8 cellular contexts compared by ENCODE assay signal in the genomic region with DNA sequence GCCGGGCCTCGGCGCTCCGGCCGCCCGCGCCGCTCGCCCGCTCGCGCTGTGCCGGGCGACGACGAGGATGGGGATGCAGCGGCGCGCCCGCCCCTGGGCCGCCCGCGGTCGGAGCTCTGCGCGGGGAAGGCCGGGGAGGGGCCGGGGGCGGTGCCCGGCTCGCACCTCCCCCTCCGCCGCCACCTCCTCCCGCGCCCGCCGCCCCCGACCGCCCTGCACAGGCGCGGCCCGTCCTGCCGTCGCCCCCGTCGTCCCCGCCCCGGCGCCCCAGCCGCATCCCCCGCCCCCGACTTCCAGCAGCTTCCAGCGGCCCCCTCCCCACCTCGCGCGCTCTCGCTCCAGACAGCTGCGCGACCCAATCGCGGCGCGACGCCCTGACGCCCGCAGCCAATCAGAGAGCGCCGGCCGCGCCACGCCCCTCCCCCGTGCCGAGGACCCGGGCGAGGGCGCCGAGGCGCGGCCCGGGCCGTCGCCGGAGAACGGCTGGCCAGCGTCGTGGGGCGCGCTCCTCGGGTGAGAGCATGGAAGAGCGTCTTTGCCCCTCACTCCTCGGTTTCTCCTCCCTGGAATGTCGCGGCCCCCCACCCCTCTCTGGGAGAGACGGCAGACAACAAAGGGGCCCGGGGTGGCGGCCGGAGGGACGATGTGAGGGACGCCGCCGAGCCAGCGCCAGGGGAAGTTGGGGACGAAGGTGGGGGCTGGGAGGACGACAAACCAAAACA. TPM values are rescaled to one million over a fixed set of nuclear protein-coding genes. Genes with fewer than 3 reads are reported as not detected.
DNase-seq lines count a peak whose midpoint lies in the region; ATAC-seq, FAIRE-seq and TF ChIP-seq lines count a peak whose summit lies in the region.

A gene with protein sequence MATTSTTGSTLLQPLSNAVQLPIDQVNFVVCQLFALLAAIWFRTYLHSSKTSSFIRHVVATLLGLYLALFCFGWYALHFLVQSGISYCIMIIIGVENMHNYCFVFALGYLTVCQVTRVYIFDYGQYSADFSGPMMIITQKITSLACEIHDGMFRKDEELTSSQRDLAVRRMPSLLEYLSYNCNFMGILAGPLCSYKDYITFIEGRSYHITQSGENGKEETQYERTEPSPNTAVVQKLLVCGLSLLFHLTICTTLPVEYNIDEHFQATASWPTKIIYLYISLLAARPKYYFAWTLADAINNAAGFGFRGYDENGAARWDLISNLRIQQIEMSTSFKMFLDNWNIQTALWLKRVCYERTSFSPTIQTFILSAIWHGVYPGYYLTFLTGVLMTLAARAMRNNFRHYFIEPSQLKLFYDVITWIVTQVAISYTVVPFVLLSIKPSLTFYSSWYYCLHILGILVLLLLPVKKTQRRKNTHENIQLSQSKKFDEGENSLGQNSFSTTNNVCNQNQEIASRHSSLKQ (minus strand): TSS at position 69 of the 722 bp plus-strand sequence. CDS start 70 bp downstream, outside the sequence.

- no peak within 1 kb of the TSS for H4K91ac ChIP-seq in neuronal stem cell (ENCODE audit: low read depth, low read length, poor library complexity)

- H2AFZ ChIP-seq in DND-41 (ENCODE audit: low read depth, low read length): peak within 1 kb of the TSS; percentile 95
- peak within 1 kb of the TSS; percentile 87 for H2AFZ ChIP-seq in GM23248
- H2AFZ ChIP-seq in neuronal stem cell (ENCODE audit: low read length): peak within 1 kb of the TSS; percentile 93

- H3K79me1 ChIP-seq in neuronal stem cell (ENCODE audit: low read depth, low read length): peaks cover 5% of the 10 kb centered on the region

- H3K4me2 ChIP-seq in DND-41 (ENCODE audit: insufficient read depth, low read length) (peak within 1 kb of the TSS; percentile 84), GM23248 (ENCODE audit: unreplicated experiment) (peak within 1 kb of the TSS; percentile 93), neuronal stem cell (ENCODE audit: insufficient read depth, low read length, poor library complexity, severe bottlenecking) (peak within 1 kb of the TSS; percentile 93)

- H3K23ac ChIP-seq in neuronal stem cell (ENCODE audit: low read depth, low read length, poor library complexity): peak within 1 kb of the TSS; percentile 98

- peak within 1 kb of the TSS; percentile 55 for H2BK15ac ChIP-seq in neuronal stem cell (ENCODE audit: low read length)

- H3K79me2 ChIP-seq in DND-41 (ENCODE audit: insufficient read depth, low read length) (peaks cover 54% of the 10 kb centered on the region), GM23248 (ENCODE audit: insufficient read depth) (peaks cover 44% of the 10 kb centered on the region)

- H2AK5ac ChIP-seq in neuronal stem cell (ENCODE audit: low read depth, low read length): peak within 1 kb of the TSS; percentile 88

- H3F3A ChIP-seq in GM23248 (ENCODE audit: insufficient read depth): peaks cover 25% of the 10 kb centered on the region

- H3K14ac ChIP-seq in neuronal stem cell (ENCODE audit: low read length): peak within 1 kb of the TSS; percentile 97

- H3K4me3 ChIP-seq in DND-41 (ENCODE audit: low read depth in 1 of 2, low read length in 2 of 2) (peak within 1 kb of the TSS; percentile 48 to 79), GM23248 (peak within 1 kb of the TSS; percentile 93), SJCRH30 (peak within 1 kb of the TSS; percentile 88), neuronal stem cell (ENCODE audit: low read length in 2 of 2) (peak within 1 kb of the TSS; percentile 86 to 90)

- H2BK12ac ChIP-seq in neuronal stem cell (ENCODE audit: low read length): no peak within 1 kb of the TSS

- ATAC-seq in DND-41 (ENCODE audit: insufficient read depth, low read depth): peak; percentile 87

- WGBS in GM23248 (ENCODE audit: low coverage in 1 of 2, low lambda C conversion rate in 2 of 2, missing lambda C conversion rate in 2 of 2), 2 experiments: 1% methylated on average over 31 to 63 of the region's 104 CpGs
- no CpG with 5 or more reads among the region's 104 CpGs for WGBS in neuronal stem cell (ENCODE audit: extremely low coverage in 2 of 2, insufficient read length in 2 of 2, insufficient replicate concordance in 1 of 2), 2 donors

- no peak for TF ChIP-seq CTCF in DND-41 (IDR thresholded peaks at IDR 0.05; ENCODE audit: borderline replicate concordance, extremely low read depth, low read length, poor library complexity, severe bottlenecking)

- H3K9ac ChIP-seq in DND-41 (ENCODE audit: low read depth, low read length) (peak within 1 kb of the TSS; percentile 97), GM23248 (peak within 1 kb of the TSS; percentile 84), neuronal stem cell (ENCODE audit: low read depth, low read length, poor library complexity) (peak within 1 kb of the TSS; percentile 87)

- H3K9me3 ChIP-seq in DND-41 (ENCODE audit: insufficient read depth, low read length, severe bottlenecking): no peaks in the 10 kb centered on the region
- H3K9me3 ChIP-seq in GM23248 (ENCODE audit: low read depth): no peaks in the 10 kb centered on the region
- H3K9me3 ChIP-seq in SJCRH30 (replicated peaks): peaks cover 5% of the 10 kb centered on the region
- H3K9me3 ChIP-seq in neuronal stem cell (replicated peaks in 1 of 2; ENCODE audit: control insufficient read depth in 2 of 2, insufficient read depth in 1 of 2, low read depth in 1 of 2, low read length in 2 of 2): peaks cover 0 to 4% of the 10 kb centered on the region in 2 donors

- H3K27me3 ChIP-seq in DND-41 (ENCODE audit: insufficient read depth, low read length, poor library complexity): no peaks in the 10 kb centered on the region
- no peaks in the 10 kb centered on the region for H3K27me3 ChIP-seq in GM23248 (replicated peaks; ENCODE audit: insufficient read depth)
- no peaks in the 10 kb centered on the region for H3K27me3 ChIP-seq in SJCRH30
- H3K27me3 ChIP-seq in neuronal stem cell (ENCODE audit: control insufficient read depth in 3 of 3, insufficient read depth in 3 of 3, low read depth in 1 of 3, low read length in 3 of 3): no peaks in the 10 kb centered on the region

- no peak within 1 kb of the TSS for H3K4ac ChIP-seq in neuronal stem cell (ENCODE audit: low read length)

- FAIRE-seq in frontal cortex (lab: Jason Lieb, UNC): no peak

- peak within 1 kb of the TSS; percentile 97 for H2BK5ac ChIP-seq in neuronal stem cell (ENCODE audit: low read length)

- DNase-seq in DND-41: peak; percentile 95
- DNase-seq in GM23248: peak; percentile 93
- peak; percentile 89 for DNase-seq in LoVo (ENCODE audit: low spot score)
- DNase-seq in SJCRH30: peak; percentile 94 to 95
- DNase-seq in activated naive CD4-positive, alpha-beta T cell treated with Interleukin-2 at 50 U/mL for 16 hours: peak; percentile 81
- peak; percentile 93 to 98 for DNase-seq in frontal cortex (ENCODE audit: low spot score in 2 of 2)
- peak; percentile 91 for DNase-seq in neuronal stem cell (ENCODE audit: low spot score)
- peak; percentile 76 for DNase-seq in stromal cell of bone marrow (ENCODE audit: low read depth)

- peaks cover 51% of the 10 kb centered on the region for H3K4me1 ChIP-seq in DND-41 (ENCODE audit: insufficient read depth, low read length)
- peaks cover 40% of the 10 kb centered on the region for H3K4me1 ChIP-seq in GM23248 (ENCODE audit: insufficient read depth)
- peaks cover 11% of the 10 kb centered on the region for H3K4me1 ChIP-seq in SJCRH30
- H3K4me1 ChIP-seq in neuronal stem cell (ENCODE audit: control insufficient read depth in 2 of 2, insufficient read depth in 1 of 2, low read depth in 1 of 2, low read length in 2 of 2): peaks cover 2 to 13% of the 10 kb centered on the region in 2 donors

- H4K8ac ChIP-seq in neuronal stem cell (ENCODE audit: low read depth, low read length): peak within 1 kb of the TSS; percentile 73

- H3K9me2 ChIP-seq in GM23248 (ENCODE audit: insufficient read depth): no peaks in the 10 kb centered on the region

- H4K20me1 ChIP-seq in DND-41 (ENCODE audit: insufficient read depth, low read length): peaks cover 10% of the 10 kb centered on the region; the same call in 1 of the 2 replicates
- H4K20me1 ChIP-seq in GM23248 (ENCODE audit: insufficient read depth): no peaks in the 10 kb centered on the region

- H2BK120ac ChIP-seq in neuronal stem cell (ENCODE audit: low read depth, low read length): peak within 1 kb of the TSS; percentile 50

- in situ Hi-C loops in GM23248 (cut with MboI): no loop called here

- H3K36me3 ChIP-seq in DND-41 (ENCODE audit: insufficient read depth, low read length) (no peaks in the 10 kb centered on the region), GM23248 (ENCODE audit: low read depth) (no peaks in the 10 kb centered on the region), SJCRH30 (no peaks in the 10 kb centered on the region), neuronal stem cell (replicated peaks in 1 of 2; ENCODE audit: control insufficient read depth in 2 of 2, insufficient read depth in 2 of 2, low read length in 2 of 2) (peaks cover 0 to 7% of the 10 kb centered on the region in 2 donors)

- peak within 1 kb of the TSS; percentile 86 for H3K27ac ChIP-seq in DND-41 (ENCODE audit: low read length)
- H3K27ac ChIP-seq in GM23248: peak within 1 kb of the TSS; percentile 64
- H3K27ac ChIP-seq in SJCRH30: peak within 1 kb of the TSS; percentile 90
- peak within 1 kb of the TSS; percentile 93 for H3K27ac ChIP-seq in neuronal stem cell (replicated peaks; ENCODE audit: low read length)

- H3K18ac ChIP-seq in neuronal stem cell (ENCODE audit: low read length): peak within 1 kb of the TSS; percentile 97

RNA-seq across cellular contexts. Expression of the gene that starts here (rescaled TPM):
- total RNA-seq in GM23248 (2014; rRNA removed; shearing (Covaris generic)): 87.4 and 116 TPM in 2 replicates
- 103 and 107 TPM in 2 replicates for polyA plus RNA-seq in GM23248 (2016; fragmentation: Nextera tagmentation; extraction: Ambion mirVana)
- 33.5 and 36.0 TPM in 2 replicates for total RNA-seq in SJCRH30 (2014; rRNA removed; shearing (Covaris generic))
- total RNA-seq in frontal cortex: 125 TPM
- polyA plus RNA-seq in neuronal stem cell (2013, experiment 1 of 2): 21.3 TPM
- 22.7 TPM for polyA plus RNA-seq in neuronal stem cell (2013, experiment 2 of 2)

Comparison
In these comparisons a context has a peak if more than half of its experiments do, and no peak if none do; other contexts are left out.
1. Peak in every context shown above with its lines: DNase-seq, ATAC-seq, H3K4me3 ChIP-seq and H3K27ac ChIP-seq.